ENCODE assay signal across 27 cellular contexts in genomic region chr1:35748326-35748725, GRCh38. TPM values are rescaled to one million over a fixed set of nuclear protein-coding genes. Genes with fewer than 3 reads are reported as not detected.
DNase-seq lines count a peak whose midpoint lies in the region; ATAC-seq, FAIRE-seq and TF ChIP-seq lines count a peak whose summit lies in the region.
"Had no signal": no experiment of that assay in that cellular context is flagged by ENCODE, and none has a peak within 500 bp of the region (broad histone marks: within the 10 kb centered on the region; RNA-seq: fewer than 3 reads in every experiment).

No MANE protein-coding gene starts in this region.

- no peak overlapping the region for H3K9ac ChIP-seq in H1 (replicated peaks in 1 of 4; ENCODE audit: extremely low read depth in 1 of 4, low read depth in 3 of 4, low read length in 3 of 4)
- no peak overlapping the region for H3K9ac ChIP-seq in keratinocyte (ENCODE audit: control insufficient read depth, extremely low read depth, insufficient read depth, low read length)

- H4K5ac ChIP-seq in H1 (ENCODE audit: insufficient read length, low read depth, low read length): no peak overlapping the region

- no peaks in the 10 kb centered on the region for H3K23me2 ChIP-seq in H1 (ENCODE audit: low read depth, low read length)

- TF ChIP-seq POLR2A in H1 (IDR thresholded peaks at IDR 0.05; ENCODE audit: control extremely low read depth in 1 of 2, low read depth in 2 of 2, low read length in 2 of 2): no peak

- no peak overlapping the region for H3K18ac ChIP-seq in H1 (ENCODE audit: extremely low read depth, low read length)

- H2BK120ac ChIP-seq in H1 (replicated peaks; ENCODE audit: low read depth, low read length): no peak overlapping the region

- 84% methylated on average over 3 of the region's 3 CpGs; no CpG with 5 or more reads in 1 of the 2 experiments for WGBS in H1 (ENCODE audit: extremely low coverage in 1 of 2, insufficient coverage in 1 of 2, insufficient read length in 1 of 2, insufficient replicate concordance in 2 of 2, low coverage in 1 of 2, low lambda C conversion rate in 2 of 2, missing lambda C conversion rate in 1 of 2), 2 experiments

- H2AFZ ChIP-seq in H1 (ENCODE audit: low read length) (no peak overlapping the region), keratinocyte (ENCODE audit: control insufficient read depth, low read length) (peak overlapping the region; percentile 15)

- no peak overlapping the region for H4K8ac ChIP-seq in H1 (ENCODE audit: extremely low read depth, insufficient read depth, low read length)

- H4K91ac ChIP-seq in H1 (replicated peaks; ENCODE audit: insufficient read length, low read length): no peak overlapping the region

- H3K27ac ChIP-seq in H1 (ENCODE audit: low read depth, low read length) (no peak overlapping the region), keratinocyte (ENCODE audit: control insufficient read depth, insufficient read depth, low read length) (no peak overlapping the region)
- H3K27ac ChIP-seq: ascending aorta, heart left ventricle, stomach, tibial artery, VCaP had no signal

- in situ Hi-C loops in T47D (cut with HindIII; ENCODE audit: low pct_unique_long_range_greater_than_20kb, low sequenced_read_pairs): no loop called here

- H3K79me1 ChIP-seq in H1 (ENCODE audit: low read depth, low read length): no peaks in the 10 kb centered on the region

- H3K23ac ChIP-seq in H1 (ENCODE audit: insufficient read length): no peak overlapping the region

- peak; percentile 32 for FAIRE-seq in H1 (lab: Jason Lieb, UNC)
- FAIRE-seq in keratinocyte (lab: Jason Lieb, UNC): peak; percentile 56
- FAIRE-seq: A204.1, endothelial cell of umbilical vein, H54 had no signal

- H3K27me3 Mint-ChIP-seq in MCF 10A (ENCODE audit: insufficient read depth, unreplicated experiment): no peaks in the 10 kb centered on the region
- H3K27me3 Mint-ChIP-seq: activated naive CD8-positive, alpha-beta T cell; CD4-positive, alpha-beta memory T cell; central memory CD8-positive, alpha-beta T cell; memory B cell; naive B cell had no signal

- no peak overlapping the region for H3K4me3 Mint-ChIP-seq in MCF 10A (ENCODE audit: unreplicated experiment)
- H3K4me3 Mint-ChIP-seq: activated naive CD8-positive, alpha-beta T cell; CD4-positive, alpha-beta memory T cell; central memory CD8-positive, alpha-beta T cell; memory B cell; naive B cell; T-helper 2 cell treated with Interferon-gamma antibody and Interleukin-4, amounts not matched to agents 5 μg/mL and 100 μg/mL, for 36 hours had no signal

- H3K27me3 ChIP-seq in H1 (replicated peaks in 1 of 4; ENCODE audit: control insufficient read depth in 3 of 4, extremely low read depth in 1 of 4, insufficient read depth in 3 of 4, low read length in 3 of 4) (no peaks in the 10 kb centered on the region), keratinocyte (ENCODE audit: control insufficient read depth, extremely low read depth, insufficient read depth, low read length) (no peaks in the 10 kb centered on the region)
- H3K27me3 ChIP-seq: ascending aorta, heart left ventricle, stomach, tibial artery had no signal

- H2BK20ac ChIP-seq in H1 (ENCODE audit: low read length): no peak overlapping the region

- H3K4me2 ChIP-seq in H1 (ENCODE audit: insufficient read depth in 1 of 2, low read depth in 2 of 2, low read length in 2 of 2) (no peak overlapping the region), keratinocyte (ENCODE audit: control insufficient read depth, extremely low read depth, insufficient read depth, low read depth, low read length) (no peak overlapping the region)

- no peak for TF ChIP-seq RAD21 in H1 (IDR thresholded peaks at IDR 0.05 in 1 of 2, conservative IDR thresholded peaks at IDR 0.05 in 1 of 2; ENCODE audit: low read depth in 2 of 2, low read length in 2 of 2)

- H3K4me3 ChIP-seq in H1 (ENCODE audit: extremely low read depth in 1 of 4, insufficient read depth in 2 of 4, low read depth in 3 of 4, low read length in 4 of 4): no peak overlapping the region
- H3K4me3 ChIP-seq in keratinocyte (ENCODE audit: control insufficient read depth in 2 of 3, extremely low read depth in 1 of 3, insufficient read depth in 2 of 3, low read depth in 1 of 3, low read length in 3 of 3): no peak overlapping the region
- H3K4me3 ChIP-seq: ascending aorta, heart left ventricle, stomach, tibial artery had no signal

- H4K20me1 ChIP-seq in H1 (replicated peaks in 1 of 2; ENCODE audit: control insufficient read depth in 1 of 2, insufficient read depth in 2 of 2, low read length in 2 of 2): no peaks in the 10 kb centered on the region
- H4K20me1 ChIP-seq in keratinocyte (ENCODE audit: control insufficient read depth, extremely low read depth, insufficient read depth, low read length): no peaks in the 10 kb centered on the region

- H2BK15ac ChIP-seq in H1 (ENCODE audit: low read length): no peak overlapping the region

- CTCF ChIA-PET in MCF 10A (lab: Yijun Ruan, JAX) (interaction anchor here (0.9 to 5.4 kb wide), 3 partner anchors 12 to 21 kb away, joined by 3 to 59 read pairs (median 3); no protein-coding TSS in a partner anchor), H1 (lab: Charles Lee; ENCODE audit: partially characterized antibody) (interaction anchor here (1.0 to 8.1 kb wide), 4 partner anchors 8 to 35 kb away, joined by 3 to 60 read pairs (median 4); no protein-coding TSS in a partner anchor)

- H3K9me3 Mint-ChIP-seq in MCF 10A (ENCODE audit: unreplicated experiment): no peaks in the 10 kb centered on the region
- H3K9me3 Mint-ChIP-seq: CD4-positive, alpha-beta memory T cell; central memory CD8-positive, alpha-beta T cell; memory B cell; naive B cell; T-helper 2 cell treated with Interferon-gamma antibody and Interleukin-4, amounts not matched to agents 5 μg/mL and 100 μg/mL, for 36 hours had no signal

- H3K4ac ChIP-seq in H1 (replicated peaks; ENCODE audit: insufficient read length, low read depth, low read length): no peak overlapping the region

- H3K79me2 ChIP-seq in H1 (ENCODE audit: control insufficient read depth in 1 of 2, insufficient read depth in 2 of 2, low read length in 2 of 2): no peaks in the 10 kb centered on the region
- H3K79me2 ChIP-seq in keratinocyte (ENCODE audit: control insufficient read depth, insufficient read depth, low read length): no peaks in the 10 kb centered on the region

- H3K14ac ChIP-seq in H1 (ENCODE audit: insufficient read length): no peak overlapping the region

- no peaks in the 10 kb centered on the region for H3K4me1 ChIP-seq in H1 (replicated peaks in 1 of 4; ENCODE audit: control insufficient read depth in 3 of 4, insufficient read depth in 4 of 4, low read length in 3 of 4)
- no peaks in the 10 kb centered on the region for H3K4me1 ChIP-seq in keratinocyte (ENCODE audit: control insufficient read depth, extremely low read depth, insufficient read depth, low read length)
- H3K4me1 ChIP-seq: ascending aorta, heart left ventricle, stomach, tibial artery had no signal

- no peak for TF ChIP-seq CTCF in MCF 10A (IDR thresholded peaks at IDR 0.05; ENCODE audit: unreplicated experiment)
- TF ChIP-seq CTCF in H1 (IDR thresholded peaks at IDR 0.05; ENCODE audit: control extremely low read depth in 1 of 3, insufficient read depth in 1 of 3, low read depth in 1 of 3, low read length in 3 of 3): no peak
- no peak for TF ChIP-seq CTCF in keratinocyte (optimal IDR thresholded peaks at IDR 0.05 in 1 of 3, IDR thresholded peaks at IDR 0.05 in 1 of 3, conservative IDR thresholded peaks at IDR 0.05 in 1 of 3; ENCODE audit: extremely low read depth in 1 of 3, insufficient read depth in 2 of 3, low read length in 3 of 3)

- H2BK12ac ChIP-seq in H1 (ENCODE audit: low read depth, low read length): no peak overlapping the region

- H2AK5ac ChIP-seq in H1 (ENCODE audit: low read depth, low read length): no peak overlapping the region

- peaks cover 15% of the 10 kb centered on the region for H3K36me3 Mint-ChIP-seq in MCF 10A (ENCODE audit: insufficient read depth, unreplicated experiment)
- H3K36me3 Mint-ChIP-seq: CD4-positive, alpha-beta memory T cell; memory B cell; naive B cell had no signal

- no peak overlapping the region for H3K56ac ChIP-seq in H1 (replicated peaks; ENCODE audit: insufficient read length, low read depth, low read length)

- no peaks in the 10 kb centered on the region for H3K9me3 ChIP-seq in H1 (ENCODE audit: insufficient read depth in 2 of 2, low read depth in 1 of 2, low read length in 1 of 2)
- no peaks in the 10 kb centered on the region for H3K9me3 ChIP-seq in keratinocyte (ENCODE audit: control insufficient read depth, low read depth, low read length)
- H3K9me3 ChIP-seq: ascending aorta, heart left ventricle, stomach, tibial artery had no signal

- ATAC-seq in GM18909 (IDR thresholded peaks at IDR 0.05; ENCODE audit: poor library complexity, unreplicated experiment) (no peak), HG03135 (IDR thresholded peaks at IDR 0.05; ENCODE audit: unreplicated experiment) (no peak)
- ATAC-seq: heart left ventricle had no signal

- H3K36me3 ChIP-seq in H1 (ENCODE audit: control insufficient read depth in 2 of 4, insufficient read depth in 4 of 4, low read length in 3 of 4) (peaks cover 17 to 74% (median 43%) of the 10 kb centered on the region in 4 experiments), keratinocyte (ENCODE audit: control insufficient read depth in 2 of 2, extremely low read depth in 1 of 2, insufficient read depth in 2 of 2, low read length in 2 of 2) (peaks cover 0 to 23% of the 10 kb centered on the region in 2 experiments)
- H3K36me3 ChIP-seq: ascending aorta, stomach, tibial artery had no signal

- intact Hi-C loops in MCF 10A (cut with micrococcal nuclease): no loop called here

- no peak for TF ChIP-seq EP300 in H1 (IDR thresholded peaks at IDR 0.05; ENCODE audit: borderline replicate concordance in 1 of 2, low read depth in 2 of 2, low read length in 2 of 2)

- DNase-seq in T47D (ENCODE audit: low read depth in 1 of 2, low spot score in 1 of 2): peak; percentile 10 to 52
- DNase-seq in MCF 10A (ENCODE audit: unreplicated experiment): no peak
- no peak for DNase-seq in H1 (ENCODE audit: low read depth in 1 of 2, low spot score in 2 of 2)
- DNase-seq in keratinocyte (ENCODE audit: low read depth, low spot score): no peak
- peak; percentile 58 for DNase-seq in superior temporal gyrus (ENCODE audit: extremely low spot score)
- DNase-seq in foreskin melanocyte: no peak
- DNase-seq: activated CD4-positive, alpha-beta T cell treated with anti-CD3 and anti-CD28 coated beads for 4 hours; activated CD8-positive, alpha-beta memory T cell treated with anti-CD3 and anti-CD28 coated beads for 24 hours; activated effector memory CD4-positive, alpha-beta T cell treated with Interleukin-2 at 50 U/mL for 16 hours; CD4-positive, alpha-beta memory T cell; heart left ventricle; naive B cell; NCI-H1092 treated with DMSO at 0.1 percent for 48 hours; NCI-H2029 treated with DMSO at 0.1 percent for 48 hours; stomach; tibial artery had no signal

- no peak overlapping the region for H2BK5ac ChIP-seq in H1 (ENCODE audit: low read depth, low read length)

- no TSS peak for BruUV-seq in MCF 10A (replicated peaks; lab: Mats Ljungman, UMichigan)

- POLR2A ChIA-PET in MCF 10A (lab: Yijun Ruan, JAX): interaction anchor here (0.5 to 3.3 kb wide), 5 partner anchors 12 to 223 kb away, joined by 3 to 20 read pairs (median 4); partner anchors contain the start of gene CLSPN
- POLR2A ChIA-PET in H1 (lab: Charles Lee; ENCODE audit: partially characterized antibody): interaction anchor here (1.1 kb wide), 1 partner anchor 12 kb away, joined by 3 read pairs; no protein-coding TSS in a partner anchor

- H3K27ac Mint-ChIP-seq in MCF 10A (ENCODE audit: low read depth, unreplicated experiment): no peak overlapping the region
- H3K27ac Mint-ChIP-seq: activated naive CD8-positive, alpha-beta T cell; memory B cell; T-helper 2 cell treated with Interferon-gamma antibody and Interleukin-4, amounts not matched to agents 5 μg/mL and 100 μg/mL, for 36 hours had no signal

- no peaks in the 10 kb centered on the region for H3K4me1 Mint-ChIP-seq in MCF 10A (ENCODE audit: insufficient read depth, unreplicated experiment)
- H3K4me1 Mint-ChIP-seq: CD4-positive, alpha-beta memory T cell; central memory CD8-positive, alpha-beta T cell; naive B cell had no signal

- H3K9me1 ChIP-seq in keratinocyte (ENCODE audit: control insufficient read depth, extremely low read depth, insufficient read depth, low read length): no peaks in the 10 kb centered on the region

- dilution Hi-C loops in keratinocyte (cut with MboI; ENCODE audit: extremely low pct_ligation_motif_present, low sequenced_read_pairs): no loop called here

RNA-seq across cellular contexts. Expression of gene CLSPN, which starts 21.5 kb away (rescaled TPM):
- total RNA-seq in MCF 10A (2022): 1.6 and 4.3 TPM in 2 replicates
- 45.8 and 46.7 TPM in 2 replicates for total RNA-seq in H1 (2021; fragmentation: NEBNext Ultra II Directional; extraction: Animal tissue kit (Norgen Biotek cat#: 25700))
- 5.9 and 7.1 TPM in 2 replicates for polyA plus RNA-seq in H1 (2011; rRNA removed)
- 12.6 TPM for polyA plus RNA-seq in H1 (2011; cell fraction: cytosol; rRNA removed)
- 12.4 TPM for polyA plus RNA-seq in H1 (2011; cell fraction: nucleus; rRNA removed)
- polyA plus RNA-seq in H1 (2012, experiment 1 of 2): 22.3 to 35.4 TPM (median 23.4 TPM) in 4 replicates
- 2.2 TPM for polyA plus RNA-seq in H1 (2012, experiment 2 of 2)
- 31.5 TPM for polyA plus RNA-seq in H1 (2013, experiment 1 of 2)
- 29.1 TPM for polyA plus RNA-seq in H1 (2013, experiment 2 of 2)
- polyA minus RNA-seq in H1 (2011; rRNA and poly(A)+ RNA removed): 32.8 and 37.9 TPM in 2 replicates
- 17.0 TPM for polyA minus RNA-seq in H1 (2011; cell fraction: cytosol; rRNA and poly(A)+ RNA removed)
- polyA minus RNA-seq in H1 (2011; cell fraction: nucleus; rRNA and poly(A)+ RNA removed): 22.0 TPM
- 0.98 to 7.7 TPM (median 4.7 TPM) in 3 replicates for polyA plus RNA-seq in keratinocyte
- polyA plus RNA-seq in keratinocyte (2011; ENCODE audit: low read depth): 0.32 TPM
- 0.84 and 2.9 TPM in 2 replicates for polyA plus RNA-seq in keratinocyte (2011; cell fraction: cytosol; rRNA removed)
- 2.0 and 2.1 TPM in 2 replicates for polyA plus RNA-seq in keratinocyte (2011; cell fraction: nucleus; rRNA removed)
- 0.28 and 7.6 TPM in 2 replicates for polyA plus RNA-seq in keratinocyte (2012; ENCODE audit: low replicate concordance)
- 0.92 to 10.7 TPM (median 8.6 TPM) in 3 replicates for polyA minus RNA-seq in keratinocyte
- 0.38 TPM for polyA minus RNA-seq in keratinocyte (2011; cell fraction: cytosol; rRNA and poly(A)+ RNA removed)
- polyA minus RNA-seq in keratinocyte (2011; cell fraction: nucleus; rRNA and poly(A)+ RNA removed): 0.21 and 2.1 TPM in 2 replicates
- total RNA-seq: ascending aorta had no signal

RNA-seq across cellular contexts. Expression of gene C1orf216, which starts 29.6 kb away (rescaled TPM):
- 7.1 and 8.3 TPM in 2 replicates for total RNA-seq in MCF 10A (2022)
- 10.8 and 12.8 TPM in 2 replicates for total RNA-seq in H1 (2021; fragmentation: NEBNext Ultra II Directional; extraction: Animal tissue kit (Norgen Biotek cat#: 25700))
- 7.3 and 7.5 TPM in 2 replicates for polyA plus RNA-seq in H1 (2011; rRNA removed)
- polyA plus RNA-seq in H1 (2011; cell fraction: cytosol; rRNA removed): 11.7 TPM
- 10.3 TPM for polyA plus RNA-seq in H1 (2011; cell fraction: nucleus; rRNA removed)
- polyA plus RNA-seq in H1 (2012, experiment 1 of 2): 12.2 to 13.3 TPM (median 12.6 TPM) in 4 replicates
- 5.7 TPM for polyA plus RNA-seq in H1 (2012, experiment 2 of 2)
- 3.8 TPM for polyA plus RNA-seq in H1 (2013, experiment 1 of 2)
- polyA plus RNA-seq in H1 (2013, experiment 2 of 2): 3.6 TPM
- 13.0 and 13.7 TPM in 2 replicates for polyA minus RNA-seq in H1 (2011; rRNA and poly(A)+ RNA removed)
- polyA minus RNA-seq in H1 (2011; cell fraction: cytosol; rRNA and poly(A)+ RNA removed): 7.0 TPM
- polyA minus RNA-seq in H1 (2011; cell fraction: nucleus; rRNA and poly(A)+ RNA removed): 6.8 TPM
- polyA plus RNA-seq in keratinocyte: 10.0 to 10.4 TPM (median 10.1 TPM) in 3 replicates
- polyA plus RNA-seq in keratinocyte (2011; ENCODE audit: low read depth): 5.1 TPM
- polyA plus RNA-seq in keratinocyte (2011; cell fraction: cytosol; rRNA removed): 10.1 and 10.3 TPM in 2 replicates
- 17.1 and 17.5 TPM in 2 replicates for polyA plus RNA-seq in keratinocyte (2011; cell fraction: nucleus; rRNA removed)
- 6.0 and 10.4 TPM in 2 replicates for polyA plus RNA-seq in keratinocyte (2012; ENCODE audit: low replicate concordance)
- 10.9 to 11.3 TPM (median 11.2 TPM) in 3 replicates for polyA minus RNA-seq in keratinocyte
- polyA minus RNA-seq in keratinocyte (2011; cell fraction: cytosol; rRNA and poly(A)+ RNA removed): 7.5 TPM
- 4.0 and 6.5 TPM in 2 replicates for polyA minus RNA-seq in keratinocyte (2011; cell fraction: nucleus; rRNA and poly(A)+ RNA removed)

RNA-seq across cellular contexts. Expression of gene AGO4, which starts 59.5 kb away (rescaled TPM):
- total RNA-seq in MCF 10A (2022): 5.2 and 14.6 TPM in 2 replicates
- total RNA-seq in H1 (2021; fragmentation: NEBNext Ultra II Directional; extraction: Animal tissue kit (Norgen Biotek cat#: 25700)): 7.3 and 7.7 TPM in 2 replicates
- 5.5 and 5.6 TPM in 2 replicates for polyA plus RNA-seq in H1 (2011; rRNA removed)
- 8.6 TPM for polyA plus RNA-seq in H1 (2011; cell fraction: cytosol; rRNA removed)
- polyA plus RNA-seq in H1 (2011; cell fraction: nucleus; rRNA removed): 12.8 TPM
- polyA plus RNA-seq in H1 (2012, experiment 1 of 2): 7.9 to 9.3 TPM (median 8.9 TPM) in 4 replicates
- 0.45 TPM for polyA plus RNA-seq in H1 (2012, experiment 2 of 2)
- 3.9 TPM for polyA plus RNA-seq in H1 (2013, experiment 1 of 2)
- polyA plus RNA-seq in H1 (2013, experiment 2 of 2): 4.7 TPM
- polyA minus RNA-seq in H1 (2011; rRNA and poly(A)+ RNA removed): 48.5 and 74.4 TPM in 2 replicates
- polyA minus RNA-seq in H1 (2011; cell fraction: cytosol; rRNA and poly(A)+ RNA removed): 22.1 TPM
- polyA minus RNA-seq in H1 (2011; cell fraction: nucleus; rRNA and poly(A)+ RNA removed): 17.7 TPM
- 5.2 to 7.7 TPM (median 6.3 TPM) in 3 replicates for polyA plus RNA-seq in keratinocyte
- 2.4 TPM for polyA plus RNA-seq in keratinocyte (2011; ENCODE audit: low read depth)
- polyA plus RNA-seq in keratinocyte (2011; cell fraction: cytosol; rRNA removed): 3.7 and 7.6 TPM in 2 replicates
- 10.5 and 18.0 TPM in 2 replicates for polyA plus RNA-seq in keratinocyte (2011; cell fraction: nucleus; rRNA removed)
- 3.9 and 4.5 TPM in 2 replicates for polyA plus RNA-seq in keratinocyte (2012; ENCODE audit: low replicate concordance)
- polyA minus RNA-seq in keratinocyte: 12.5 to 44.7 TPM (median 20.7 TPM) in 3 replicates
- 10.4 TPM for polyA minus RNA-seq in keratinocyte (2011; cell fraction: cytosol; rRNA and poly(A)+ RNA removed)
- polyA minus RNA-seq in keratinocyte (2011; cell fraction: nucleus; rRNA and poly(A)+ RNA removed): 9.0 and 17.8 TPM in 2 replicates

Comparison
In these comparisons a context has a peak if more than half of its experiments do, and no peak if none do; other contexts are left out.
1. DNase-seq: peak in T47D (2 of 2) and superior temporal gyrus (single experiment); none in MCF 10A (single experiment), H1 (0 of 2), keratinocyte (single experiment) and foreskin melanocyte (single experiment).